In the genomic region with DNA sequence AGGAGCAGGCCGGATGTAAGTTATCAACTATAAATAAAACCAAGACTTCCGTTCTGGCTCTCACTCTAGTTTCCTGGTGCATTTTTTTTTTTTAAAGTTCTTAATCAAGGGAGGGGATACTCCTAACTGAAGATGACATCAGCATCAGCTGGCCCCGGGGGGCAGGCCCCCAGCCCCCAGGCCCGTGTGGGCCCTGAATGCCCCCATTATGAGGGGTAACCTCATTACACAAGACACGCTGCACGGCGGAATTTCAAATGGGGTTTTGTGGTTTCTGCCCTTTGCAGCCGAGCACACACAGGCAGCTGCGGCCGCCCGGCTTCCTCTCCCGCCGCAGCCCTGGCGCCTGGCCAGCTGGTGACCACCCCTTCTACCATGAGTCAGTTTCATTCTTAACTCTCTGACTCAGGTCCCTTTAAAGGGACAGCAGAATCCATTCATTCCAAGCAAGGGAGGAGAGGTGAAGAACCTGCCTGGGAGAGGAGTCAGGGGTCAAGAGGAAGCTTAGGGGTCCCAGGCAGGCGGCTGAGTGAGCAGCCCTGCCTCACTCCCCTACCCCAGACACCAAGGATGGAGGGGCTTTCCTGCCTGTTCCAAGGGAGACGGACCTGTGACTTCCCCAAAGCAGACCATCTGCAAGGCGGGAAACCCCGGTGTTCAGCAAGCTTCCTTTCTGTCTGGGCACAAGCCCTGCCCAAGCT, we compare ENCODE assay signal across 1 cellular context.
TF ChIP-seq lines count a peak whose summit lies in the region.

No MANE protein-coding gene starts in this region.

TF ChIP-seq in GM12878, 131 proteins besides CTCF, POLR2A, EP300 and RAD21 (continued from another document):
- TF ChIP-seq, protein P1, sequence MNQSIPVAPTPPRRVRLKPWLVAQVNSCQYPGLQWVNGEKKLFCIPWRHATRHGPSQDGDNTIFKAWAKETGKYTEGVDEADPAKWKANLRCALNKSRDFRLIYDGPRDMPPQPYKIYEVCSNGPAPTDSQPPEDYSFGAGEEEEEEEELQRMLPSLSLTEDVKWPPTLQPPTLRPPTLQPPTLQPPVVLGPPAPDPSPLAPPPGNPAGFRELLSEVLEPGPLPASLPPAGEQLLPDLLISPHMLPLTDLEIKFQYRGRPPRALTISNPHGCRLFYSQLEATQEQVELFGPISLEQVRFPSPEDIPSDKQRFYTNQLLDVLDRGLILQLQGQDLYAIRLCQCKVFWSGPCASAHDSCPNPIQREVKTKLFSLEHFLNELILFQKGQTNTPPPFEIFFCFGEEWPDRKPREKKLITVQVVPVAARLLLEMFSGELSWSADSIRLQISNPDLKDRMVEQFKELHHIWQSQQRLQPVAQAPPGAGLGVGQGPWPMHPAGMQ (IDR thresholded peaks at IDR 0.05; ENCODE audit: borderline replicate concordance): peak; percentile 74
- TF ChIP-seq ZNF384 (IDR thresholded peaks at IDR 0.05; ENCODE audit: borderline replicate concordance, low read depth, low read length): peak; percentile 82
- TF ChIP-seq TCF3 (IDR thresholded peaks at IDR 0.05; ENCODE audit: borderline replicate concordance, insufficient read depth, low read depth, low read length): peak; percentile 93; the same call in 1 of the 2 replicates
- no peak for TF ChIP-seq SMAD5 (IDR thresholded peaks at IDR 0.05; ENCODE audit: low read depth)
- TF ChIP-seq, protein P2, sequence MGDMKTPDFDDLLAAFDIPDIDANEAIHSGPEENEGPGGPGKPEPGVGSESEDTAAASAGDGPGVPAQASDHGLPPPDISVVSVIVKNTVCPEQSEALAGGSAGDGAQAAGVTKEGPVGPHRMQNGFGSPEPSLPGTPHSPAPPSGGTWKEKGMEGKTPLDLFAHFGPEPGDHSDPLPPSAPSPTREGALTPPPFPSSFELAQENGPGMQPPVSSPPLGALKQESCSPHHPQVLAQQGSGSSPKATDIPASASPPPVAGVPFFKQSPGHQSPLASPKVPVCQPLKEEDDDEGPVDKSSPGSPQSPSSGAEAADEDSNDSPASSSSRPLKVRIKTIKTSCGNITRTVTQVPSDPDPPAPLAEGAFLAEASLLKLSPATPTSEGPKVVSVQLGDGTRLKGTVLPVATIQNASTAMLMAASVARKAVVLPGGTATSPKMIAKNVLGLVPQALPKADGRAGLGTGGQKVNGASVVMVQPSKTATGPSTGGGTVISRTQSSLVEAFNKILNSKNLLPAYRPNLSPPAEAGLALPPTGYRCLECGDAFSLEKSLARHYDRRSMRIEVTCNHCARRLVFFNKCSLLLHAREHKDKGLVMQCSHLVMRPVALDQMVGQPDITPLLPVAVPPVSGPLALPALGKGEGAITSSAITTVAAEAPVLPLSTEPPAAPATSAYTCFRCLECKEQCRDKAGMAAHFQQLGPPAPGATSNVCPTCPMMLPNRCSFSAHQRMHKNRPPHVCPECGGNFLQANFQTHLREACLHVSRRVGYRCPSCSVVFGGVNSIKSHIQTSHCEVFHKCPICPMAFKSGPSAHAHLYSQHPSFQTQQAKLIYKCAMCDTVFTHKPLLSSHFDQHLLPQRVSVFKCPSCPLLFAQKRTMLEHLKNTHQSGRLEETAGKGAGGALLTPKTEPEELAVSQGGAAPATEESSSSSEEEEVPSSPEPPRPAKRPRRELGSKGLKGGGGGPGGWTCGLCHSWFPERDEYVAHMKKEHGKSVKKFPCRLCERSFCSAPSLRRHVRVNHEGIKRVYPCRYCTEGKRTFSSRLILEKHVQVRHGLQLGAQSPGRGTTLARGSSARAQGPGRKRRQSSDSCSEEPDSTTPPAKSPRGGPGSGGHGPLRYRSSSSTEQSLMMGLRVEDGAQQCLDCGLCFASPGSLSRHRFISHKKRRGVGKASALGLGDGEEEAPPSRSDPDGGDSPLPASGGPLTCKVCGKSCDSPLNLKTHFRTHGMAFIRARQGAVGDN (IDR thresholded peaks at IDR 0.05): no peak
- TF ChIP-seq, protein P3, sequence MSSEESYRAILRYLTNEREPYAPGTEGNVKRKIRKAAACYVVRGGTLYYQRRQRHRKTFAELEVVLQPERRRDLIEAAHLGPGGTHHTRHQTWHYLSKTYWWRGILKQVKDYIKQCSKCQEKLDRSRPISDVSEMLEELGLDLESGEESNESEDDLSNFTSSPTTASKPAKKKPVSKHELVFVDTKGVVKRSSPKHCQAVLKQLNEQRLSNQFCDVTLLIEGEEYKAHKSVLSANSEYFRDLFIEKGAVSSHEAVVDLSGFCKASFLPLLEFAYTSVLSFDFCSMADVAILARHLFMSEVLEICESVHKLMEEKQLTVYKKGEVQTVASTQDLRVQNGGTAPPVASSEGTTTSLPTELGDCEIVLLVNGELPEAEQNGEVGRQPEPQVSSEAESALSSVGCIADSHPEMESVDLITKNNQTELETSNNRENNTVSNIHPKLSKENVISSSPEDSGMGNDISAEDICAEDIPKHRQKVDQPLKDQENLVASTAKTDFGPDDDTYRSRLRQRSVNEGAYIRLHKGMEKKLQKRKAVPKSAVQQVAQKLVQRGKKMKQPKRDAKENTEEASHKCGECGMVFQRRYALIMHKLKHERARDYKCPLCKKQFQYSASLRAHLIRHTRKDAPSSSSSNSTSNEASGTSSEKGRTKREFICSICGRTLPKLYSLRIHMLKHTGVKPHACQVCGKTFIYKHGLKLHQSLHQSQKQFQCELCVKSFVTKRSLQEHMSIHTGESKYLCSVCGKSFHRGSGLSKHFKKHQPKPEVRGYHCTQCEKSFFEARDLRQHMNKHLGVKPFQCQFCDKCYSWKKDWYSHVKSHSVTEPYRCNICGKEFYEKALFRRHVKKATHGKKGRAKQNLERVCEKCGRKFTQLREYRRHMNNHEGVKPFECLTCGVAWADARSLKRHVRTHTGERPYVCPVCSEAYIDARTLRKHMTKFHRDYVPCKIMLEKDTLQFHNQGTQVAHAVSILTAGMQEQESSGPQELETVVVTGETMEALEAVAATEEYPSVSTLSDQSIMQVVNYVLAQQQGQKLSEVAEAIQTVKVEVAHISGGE (CRISPR knock-in tag; IDR thresholded peaks at IDR 0.05): no peak
- no peak for TF ChIP-seq SREBF2 (IDR thresholded peaks at IDR 0.05; ENCODE audit: low read length)
- peak; percentile 64 for TF ChIP-seq RELA (IDR thresholded peaks at IDR 0.05; ENCODE audit: borderline replicate concordance, partially characterized antibody)
- no peak for TF ChIP-seq KAT2A (conservative IDR thresholded peaks at IDR 0.05; ENCODE audit: control insufficient read depth, low read depth, low read length)
- TF ChIP-seq, protein P4, sequence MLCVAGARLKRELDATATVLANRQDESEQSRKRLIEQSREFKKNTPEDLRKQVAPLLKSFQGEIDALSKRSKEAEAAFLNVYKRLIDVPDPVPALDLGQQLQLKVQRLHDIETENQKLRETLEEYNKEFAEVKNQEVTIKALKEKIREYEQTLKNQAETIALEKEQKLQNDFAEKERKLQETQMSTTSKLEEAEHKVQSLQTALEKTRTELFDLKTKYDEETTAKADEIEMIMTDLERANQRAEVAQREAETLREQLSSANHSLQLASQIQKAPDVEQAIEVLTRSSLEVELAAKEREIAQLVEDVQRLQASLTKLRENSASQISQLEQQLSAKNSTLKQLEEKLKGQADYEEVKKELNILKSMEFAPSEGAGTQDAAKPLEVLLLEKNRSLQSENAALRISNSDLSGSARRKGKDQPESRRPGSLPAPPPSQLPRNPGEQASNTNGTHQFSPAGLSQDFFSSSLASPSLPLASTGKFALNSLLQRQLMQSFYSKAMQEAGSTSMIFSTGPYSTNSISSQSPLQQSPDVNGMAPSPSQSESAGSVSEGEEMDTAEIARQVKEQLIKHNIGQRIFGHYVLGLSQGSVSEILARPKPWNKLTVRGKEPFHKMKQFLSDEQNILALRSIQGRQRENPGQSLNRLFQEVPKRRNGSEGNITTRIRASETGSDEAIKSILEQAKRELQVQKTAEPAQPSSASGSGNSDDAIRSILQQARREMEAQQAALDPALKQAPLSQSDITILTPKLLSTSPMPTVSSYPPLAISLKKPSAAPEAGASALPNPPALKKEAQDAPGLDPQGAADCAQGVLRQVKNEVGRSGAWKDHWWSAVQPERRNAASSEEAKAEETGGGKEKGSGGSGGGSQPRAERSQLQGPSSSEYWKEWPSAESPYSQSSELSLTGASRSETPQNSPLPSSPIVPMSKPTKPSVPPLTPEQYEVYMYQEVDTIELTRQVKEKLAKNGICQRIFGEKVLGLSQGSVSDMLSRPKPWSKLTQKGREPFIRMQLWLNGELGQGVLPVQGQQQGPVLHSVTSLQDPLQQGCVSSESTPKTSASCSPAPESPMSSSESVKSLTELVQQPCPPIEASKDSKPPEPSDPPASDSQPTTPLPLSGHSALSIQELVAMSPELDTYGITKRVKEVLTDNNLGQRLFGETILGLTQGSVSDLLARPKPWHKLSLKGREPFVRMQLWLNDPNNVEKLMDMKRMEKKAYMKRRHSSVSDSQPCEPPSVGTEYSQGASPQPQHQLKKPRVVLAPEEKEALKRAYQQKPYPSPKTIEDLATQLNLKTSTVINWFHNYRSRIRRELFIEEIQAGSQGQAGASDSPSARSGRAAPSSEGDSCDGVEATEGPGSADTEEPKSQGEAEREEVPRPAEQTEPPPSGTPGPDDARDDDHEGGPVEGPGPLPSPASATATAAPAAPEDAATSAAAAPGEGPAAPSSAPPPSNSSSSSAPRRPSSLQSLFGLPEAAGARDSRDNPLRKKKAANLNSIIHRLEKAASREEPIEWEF (IDR thresholded peaks at IDR 0.05; ENCODE audit: insufficient replicate concordance, low read depth, low read length): peak; percentile 78
- peak; percentile 98 for TF ChIP-seq TBL1XR1 (IDR thresholded peaks at IDR 0.05; ENCODE audit: low read depth, low read length)
